ENCODE assay signal across 15 cellular contexts in genomic region chr3:170046269-170047132, GRCh38. TPM values are rescaled to one million over a fixed set of nuclear protein-coding genes. Genes with fewer than 3 reads are reported as not detected.
DNase-seq lines count a peak whose midpoint lies in the region; ATAC-seq and TF ChIP-seq lines count a peak whose summit lies in the region.
"Had no signal": no experiment of that assay in that cellular context is flagged by ENCODE, and none has a peak within 500 bp of the region (broad histone marks: within the 10 kb centered on the region; RNA-seq: fewer than 3 reads in every experiment).

No MANE protein-coding gene starts in this region.

- ATAC-seq in left lung (peak; percentile 36), HG03196 (IDR thresholded peaks at IDR 0.05; ENCODE audit: unreplicated experiment) (no peak)

- H3K27me3 ChIP-seq in Caco-2 (replicated peaks; ENCODE audit: control insufficient read depth, insufficient read depth, low read length) (no peaks in the 10 kb centered on the region), OCI-LY1 (ENCODE audit: insufficient read depth, low read length) (no peaks in the 10 kb centered on the region), left lung (no peaks in the 10 kb centered on the region), rectal smooth muscle tissue (ENCODE audit: control insufficient read depth, insufficient read depth, low read length) (no peaks in the 10 kb centered on the region)

- no TSS peak for BruUV-seq in Caco-2 (replicated peaks; lab: Mats Ljungman, UMichigan)

- no peaks in the 10 kb centered on the region for H3K36me3 ChIP-seq in Caco-2 (ENCODE audit: control insufficient read depth, insufficient read depth, low read length)
- no peaks in the 10 kb centered on the region for H3K36me3 ChIP-seq in OCI-LY1 (ENCODE audit: insufficient read depth, low read length)
- no peaks in the 10 kb centered on the region for H3K36me3 ChIP-seq in left lung
- H3K36me3 ChIP-seq in rectal smooth muscle tissue (ENCODE audit: control insufficient read depth, insufficient read depth, low read length): peaks cover 2% of the 10 kb centered on the region

- H3K4me1 ChIP-seq in Caco-2: peaks cover 11% of the 10 kb centered on the region
- peaks cover 49% of the 10 kb centered on the region for H3K4me1 ChIP-seq in OCI-LY1 (ENCODE audit: insufficient read depth, low read length, severe bottlenecking)
- H3K4me1 ChIP-seq in left lung: peaks cover 0 to 32% of the 10 kb centered on the region in 2 donors
- H3K4me1 ChIP-seq in rectal smooth muscle tissue (ENCODE audit: control insufficient read depth, insufficient read depth, low read length): no peaks in the 10 kb centered on the region

- CTCF ChIA-PET in Caco-2 (lab: Charles Lee): interaction anchor here (0.6 kb wide), 1 partner anchor 35 kb away, joined by 3 read pairs; no protein-coding TSS in a partner anchor

- H2AFZ ChIP-seq in OCI-LY1 (ENCODE audit: low read length): no peak overlapping the region

- peak overlapping the region; percentile 90 for H3K27ac ChIP-seq in OCI-LY1 (ENCODE audit: low read depth, low read length, poor library complexity, severe bottlenecking)
- H3K27ac ChIP-seq in left lung: peak overlapping the region; percentile 63 to 81
- H3K27ac ChIP-seq in rectal smooth muscle tissue (ENCODE audit: low read depth, low read length): no peak overlapping the region

- no peaks in the 10 kb centered on the region for H3K9me3 Mint-ChIP-seq in Caco-2 (ENCODE audit: unreplicated experiment)
- H3K9me3 Mint-ChIP-seq: activated CD4-positive, alpha-beta T cell treated with anti-CD3 and anti-CD28 coated beads, Interleukin-2, amount 10 ng/mL, durations not matched to agents 24 days and 14 days; activated T-cell treated with anti-CD3 and anti-CD28 coated beads, Interleukin-2, amount 50 U/mL, for 24 hours had no signal

- H3K4me3 ChIP-seq in Caco-2 (ENCODE audit: low read depth, low read length) (no peak overlapping the region), OCI-LY1 (ENCODE audit: low read depth, low read length, poor library complexity, severe bottlenecking) (no peak overlapping the region), left lung (no peak overlapping the region), rectal smooth muscle tissue (ENCODE audit: low read length) (peak overlapping the region; percentile 12)

- H3K9ac ChIP-seq in OCI-LY1 (ENCODE audit: low read length) (peak overlapping the region; percentile 6; the same call in 1 of the 2 replicates), rectal smooth muscle tissue (ENCODE audit: low read length) (peak overlapping the region; percentile 39)

- H3K4me3 Mint-ChIP-seq in Caco-2 (ENCODE audit: unreplicated experiment): no peak overlapping the region
- H3K4me3 Mint-ChIP-seq: activated CD4-positive, alpha-beta T cell treated with anti-CD3 and anti-CD28 coated beads, Interleukin-2, amount 10 ng/mL, durations not matched to agents 24 days and 14 days; activated T-cell treated with anti-CD3 and anti-CD28 coated beads, Interleukin-2, amount 50 U/mL, for 24 hours had no signal

- peaks cover 6% of the 10 kb centered on the region for H3K4me1 Mint-ChIP-seq in Caco-2 (ENCODE audit: low read depth, unreplicated experiment)

- H3K27ac Mint-ChIP-seq in Caco-2 (ENCODE audit: unreplicated experiment): peak overlapping the region; percentile 61
- H3K27ac Mint-ChIP-seq: activated CD4-positive, alpha-beta T cell treated with anti-CD3 and anti-CD28 coated beads, Interleukin-2, amount 10 ng/mL, durations not matched to agents 24 days and 14 days had no signal

- H3K36me3 Mint-ChIP-seq in Caco-2 (ENCODE audit: insufficient read depth, unreplicated experiment): peaks cover 8% of the 10 kb centered on the region

- H3K4me2 ChIP-seq in OCI-LY1 (ENCODE audit: low read length): peak overlapping the region; percentile 6

- no peaks in the 10 kb centered on the region for H3K79me2 ChIP-seq in OCI-LY1 (ENCODE audit: insufficient read depth, low read length)

- TF ChIP-seq CTCF in Caco-2 (IDR thresholded peaks at IDR 0.05; ENCODE audit: insufficient read depth in 1 of 2, low read depth in 1 of 2, low read length in 1 of 2, severe bottlenecking in 1 of 2, unreplicated experiment in 1 of 2) (no peak), OCI-LY1 (IDR thresholded peaks at IDR 0.05; ENCODE audit: low read length) (no peak), left lung (IDR thresholded peaks at IDR 0.05) (no peak)

- no peaks in the 10 kb centered on the region for H4K20me1 ChIP-seq in OCI-LY1 (ENCODE audit: insufficient read depth, low read length)

- no peak for DNase-seq in Caco-2
- no peak for DNase-seq in left lung
- no peak for DNase-seq in stimulated activated naive CD4-positive, alpha-beta T cell treated with Interleukin-2 at 50 U/mL for 16 hours (lab: John Stamatoyannopoulos, UW)
- DNase-seq in NCI-H82 (lab: John Stamatoyannopoulos, UW): no peak
- DNase-seq: activated CD4-positive, alpha-beta T cell treated with anti-CD3 and anti-CD28 coated beads, Interleukin-2, amount 10 ng/mL, durations not matched to agents 24 days and 14 days; activated T-cell treated with anti-CD3 and anti-CD28 coated beads, Interleukin-2, amount 50 U/mL, for 24 hours; anterior cingulate cortex; mesendoderm; MV-4-11; stimulated activated CD4-positive, alpha-beta T cell treated with anti-CD3 and anti-CD28 coated beads, Interleukin-4, amount 100 ng/mL, for 1 hour; stimulated activated naive CD4-positive, alpha-beta T cell; T-helper 1 cell had no signal

- H3K9me3 ChIP-seq in Caco-2 (no peaks in the 10 kb centered on the region), OCI-LY1 (ENCODE audit: low read length) (no peaks in the 10 kb centered on the region), left lung (no peaks in the 10 kb centered on the region)

- POLR2A ChIA-PET in Caco-2 (lab: Charles Lee): interaction anchor here (0.5 kb wide), 1 partner anchor 107 kb away, joined by 5 read pairs; no protein-coding TSS in a partner anchor

- no peaks in the 10 kb centered on the region for H3F3A ChIP-seq in OCI-LY1 (ENCODE audit: insufficient read depth, low read length)

- H3K9me2 ChIP-seq in OCI-LY1 (ENCODE audit: low read depth, low read length): no peaks in the 10 kb centered on the region

- H3K27me3 Mint-ChIP-seq in Caco-2 (ENCODE audit: insufficient read depth, unreplicated experiment): no peaks in the 10 kb centered on the region
- H3K27me3 Mint-ChIP-seq: activated CD4-positive, alpha-beta T cell treated with anti-CD3 and anti-CD28 coated beads, Interleukin-2, amount 10 ng/mL, durations not matched to agents 24 days and 14 days; activated T-cell treated with anti-CD3 and anti-CD28 coated beads, Interleukin-2, amount 50 U/mL, for 24 hours had no signal

- intact Hi-C loops in Caco-2 (cut with micrococcal nuclease; ENCODE audit: unreplicated experiment): no loop called here
- intact Hi-C loops in left lung (cut with DNase I): no loop called here

RNA-seq across cellular contexts. Expression of gene GPR160, which starts 8.7 kb away (rescaled TPM):
- total RNA-seq in Caco-2 (2022) (14.8 and 16.1 TPM in 2 replicates), left lung (10 to 100 TPM; 20.4 to 25.4 TPM)
